10 cellular contexts compared by ENCODE assay signal in genomic region chr1:54934081-54934480, GRCh38. TPM values are rescaled to one million over a fixed set of nuclear protein-coding genes. Genes with fewer than 3 reads are reported as not detected.
"Had no signal": no experiment of that assay in that cellular context is flagged by ENCODE, and none has a peak within 500 bp of the region (broad histone marks: within the 10 kb centered on the region; RNA-seq: fewer than 3 reads in every experiment).

No MANE protein-coding gene starts in this region.

RNA-seq across cellular contexts. Expression of gene TMEM61, which starts 46.3 kb away (rescaled TPM):
- total RNA-seq: frontal cortex; glomerular endothelial cell; liver; lung microvascular endothelial cell; myocyte; natural killer cell treated with Interleukin-12 subunit alpha and Interleukin-12 subunit beta and Interleukin-15 and Interleukin-18, amount 100 ng/mL, for 72 hours; omental fat pad; pulmonary artery endothelial cell; sciatic nerve had no signal
- polyA plus RNA-seq: heart left ventricle, liver had no signal
